Comparison of ENCODE assay signal across 27 cellular contexts in genomic region chr3:147540921-147541320, GRCh38.
"Had no signal": no experiment of that assay in that cellular context is flagged by ENCODE, and none has a peak within 500 bp of the region (broad histone marks: within the 10 kb centered on the region; RNA-seq: fewer than 3 reads in every experiment).

No MANE protein-coding gene starts in this region.

- H3K27ac ChIP-seq: stomach, suprapubic skin, testis, thoracic aorta, thyroid gland, tibial artery, tibial nerve, transverse colon, upper lobe of left lung, upper lobe of right lung, uterus, vagina had no signal

- H3K4me3 ChIP-seq: stomach, suprapubic skin, testis, thoracic aorta, thyroid gland, tibial artery, tibial nerve, transverse colon, upper lobe of left lung, upper lobe of right lung, uterus, vagina had no signal

- FAIRE-seq: urothelium cell line had no signal

- H3K27me3 ChIP-seq: stomach, suprapubic skin, testis, thyroid gland, tibial artery, tibial nerve, transverse colon, upper lobe of left lung, upper lobe of right lung, uterus, vagina had no signal

- H3K36me3 ChIP-seq: stomach, suprapubic skin, thoracic aorta, thyroid gland, tibial artery, tibial nerve, transverse colon, upper lobe of left lung, upper lobe of right lung, uterus, vagina had no signal

- H3K9me3 ChIP-seq: testis, thyroid gland, uterus, vagina had no signal

- H3K4me1 ChIP-seq: stomach, suprapubic skin, testis, thyroid gland, tibial artery, tibial nerve, transverse colon, upper lobe of left lung, upper lobe of right lung, uterus, vagina had no signal

- DNase-seq: stimulated activated CD4-positive, alpha-beta T cell treated with anti-CD3 and anti-CD28 coated beads, Interleukin-2, amount 100 ng/mL, for 48 hours; stimulated activated CD4-positive, alpha-beta T cell treated with anti-CD3 and anti-CD28 coated beads, Interleukin-4, amount 100 ng/mL, for 1 hour; stimulated activated CD4-positive, alpha-beta T cell treated with anti-CD3 and anti-CD28 coated beads, Interleukin-4, amount 100 ng/mL, for 24 hours; stimulated activated CD4-positive, alpha-beta T cell treated with anti-CD3 and anti-CD28 coated beads, Interleukin-4, amount 100 ng/mL, for 4 hours; stimulated activated CD8-positive, alpha-beta memory T cell treated with anti-CD3 and anti-CD28 coated beads, Interleukin-4, amount 100 ng/mL, for 48 hours; stimulated activated naive B cell treated with anti-CD40 and anti-IgM and Interleukin-4, amounts not matched to agents 10 μg/mL and 1 μg/mL and 100 μg/mL, for 72 hours; stimulated activated naive CD4-positive, alpha-beta T cell; stimulated activated naive CD4-positive, alpha-beta T cell treated with Interleukin-2 at 50 U/mL for 16 hours; stimulated activated naive CD8-positive, alpha-beta T cell treated with anti-CD3 and anti-CD28 coated beads, Interleukin-15, amount 100 ng/mL, for 72 hours; stimulated activated naive CD8-positive, alpha-beta T cell treated with anti-CD3 and anti-CD28 coated beads, Interleukin-15, Interleukin-2, amounts not matched to agents 100 U/mL and 50 U/mL, for 24 hours; stomach; substantia nigra; testis; thyroid gland; tibial artery; transverse colon; trophoblast cell; upper lobe of left lung; upper lobe of right lung; uterus had no signal

- ATAC-seq: stimulated activated effector memory CD8-positive, alpha-beta T cell treated with anti-CD3 and anti-CD28 coated beads, Interleukin-12 subunit alpha, Interleukin-12 subunit beta, amount 100 ng/mL, for 72 hours; stimulated activated memory B cell treated with anti-CD40 and anti-IgM and Interleukin-4, amounts not matched to agents 10 μg/mL and 1 μg/mL and 100 μg/mL, for 72 hours; stimulated activated naive B cell treated with anti-CD40 and anti-IgM and Interleukin-4, amounts not matched to agents 10 μg/mL and 1 μg/mL and 100 μg/mL, for 72 hours; stimulated activated naive CD8-positive, alpha-beta T cell treated with anti-CD3 and anti-CD28 coated beads, Interleukin-15, amount 100 ng/mL, for 72 hours; stimulated activated naive CD8-positive, alpha-beta T cell treated with anti-CD3 and anti-CD28 coated beads, Interleukin-15, Interleukin-2, amounts not matched to agents 100 U/mL and 50 U/mL, for 24 hours; upper lobe of right lung had no signal
